18 cellular contexts compared by ENCODE assay signal in genomic region chr1:1177452-1178206, GRCh38. TPM values are rescaled to one million over a fixed set of nuclear protein-coding genes. Genes with fewer than 3 reads are reported as not detected.
DNase-seq lines count a peak whose midpoint lies in the region; ATAC-seq, FAIRE-seq and TF ChIP-seq lines count a peak whose summit lies in the region.
"Had no signal": no experiment of that assay in that cellular context is flagged by ENCODE, and none has a peak within 500 bp of the region (broad histone marks: within the 10 kb centered on the region; RNA-seq: fewer than 3 reads in every experiment).

No MANE protein-coding gene starts in this region.

- H2BK5ac ChIP-seq in H1 (ENCODE audit: low read depth, low read length), result no peak overlapping the region

- H3K18ac ChIP-seq in H1 (ENCODE audit: extremely low read depth, low read length), result no peak overlapping the region

- H3K23ac ChIP-seq in H1 (ENCODE audit: insufficient read length), result no peak overlapping the region

- DNase-seq in heart left ventricle, result peak in 3 of 5 donors; percentile 3 to 51 (median 13)
- no peak for DNase-seq in heart right ventricle
- peak; percentile 25 for DNase-seq in GM20000 (ENCODE audit: low spot score)
- no peak for DNase-seq in H1 (ENCODE audit: low read depth in 1 of 2, low spot score in 2 of 2)
- peak; percentile 1 for DNase-seq in neural progenitor cell (ENCODE audit: low spot score)
- DNase-seq in EL, result no peak
- no peak for DNase-seq in LoVo (ENCODE audit: low spot score)
- no peak for DNase-seq in NCI-H748 treated with DMSO at 0.1 percent for 48 hours (lab: John Stamatoyannopoulos, UW)
- DNase-seq: C1 segment of cervical spinal cord, DMS 273 treated with DMSO at 0.1 percent for 48 hours, GF-D8, NCI-H1436 treated with DMSO at 0.1 percent for 48 hours, NCI-H2081 treated with DMSO at 0.1 percent for 48 hours, NCI-H510A treated with DMSO at 0.1 percent for 48 hours, PC-9 had no signal

- H3K27ac ChIP-seq in heart left ventricle (no peak overlapping the region), heart right ventricle (no peak overlapping the region), H1 (ENCODE audit: low read depth, low read length) (no peak overlapping the region), neural progenitor cell (no peak overlapping the region)
- H3K27ac ChIP-seq: HL-60, PC-9 had no signal

- no peak for TF ChIP-seq RAD21 in H1 (IDR thresholded peaks at IDR 0.05 in 1 of 2, conservative IDR thresholded peaks at IDR 0.05 in 1 of 2; ENCODE audit: low read depth in 2 of 2, low read length in 2 of 2)

- H3K79me2 ChIP-seq in H1 (ENCODE audit: control insufficient read depth in 1 of 2, insufficient read depth in 2 of 2, low read length in 2 of 2) (no peaks in the 10 kb centered on the region), neural progenitor cell (ENCODE audit: low read depth) (no peaks in the 10 kb centered on the region)

- FAIRE-seq in H1 (lab: Jason Lieb, UNC), result no peak

- H3K9me3 ChIP-seq in heart left ventricle (no peaks in the 10 kb centered on the region), heart right ventricle (no peaks in the 10 kb centered on the region), H1 (ENCODE audit: insufficient read depth in 2 of 2, low read depth in 1 of 2, low read length in 1 of 2) (peaks cover 4 to 5% of the 10 kb centered on the region in 2 experiments; a peak in 1 of 4 replicates), neural progenitor cell (ENCODE audit: low read depth) (no peaks in the 10 kb centered on the region)

- 78 to 82% (median 80%) methylated on average over 20 to 21 of the region's 21 CpGs for WGBS in heart left ventricle, 4 donors
- WGBS in heart right ventricle, 2 donors, result 78 to 84% methylated on average over 21 of the region's 21 CpGs
- 90% methylated on average over 16 of the region's 21 CpGs; no CpG with 5 or more reads in 1 of the 2 experiments for WGBS in H1 (ENCODE audit: extremely low coverage in 1 of 2, insufficient coverage in 1 of 2, insufficient read length in 1 of 2, insufficient replicate concordance in 2 of 2, low coverage in 1 of 2, low lambda C conversion rate in 2 of 2, missing lambda C conversion rate in 1 of 2), 2 experiments

- H2AFZ ChIP-seq in H1 (ENCODE audit: low read length) (no peak overlapping the region), neural progenitor cell (replicated peaks) (no peak overlapping the region)
- H2AFZ ChIP-seq: PC-9 had no signal

- H4K5ac ChIP-seq in H1 (ENCODE audit: insufficient read length, low read depth, low read length), result no peak overlapping the region

- peak overlapping the region; percentile 73 for H4K91ac ChIP-seq in H1 (replicated peaks; ENCODE audit: insufficient read length, low read length)

- H3F3A ChIP-seq in neural progenitor cell (ENCODE audit: low read depth), result peaks cover 4% of the 10 kb centered on the region

- H3K27me3 Mint-ChIP-seq in neural progenitor cell (ENCODE audit: insufficient read depth, low read depth), result peaks cover 13% of the 10 kb centered on the region

- no peak overlapping the region for H4K8ac ChIP-seq in H1 (ENCODE audit: extremely low read depth, insufficient read depth, low read length)

- H4K20me1 ChIP-seq in H1 (replicated peaks in 1 of 2; ENCODE audit: control insufficient read depth in 1 of 2, insufficient read depth in 2 of 2, low read length in 2 of 2) (peaks cover 0 to 4% of the 10 kb centered on the region in 2 experiments), neural progenitor cell (ENCODE audit: low read depth) (no peaks in the 10 kb centered on the region)

- H3K4me2 ChIP-seq in H1 (ENCODE audit: insufficient read depth in 1 of 2, low read depth in 2 of 2, low read length in 2 of 2) (peak overlapping the region in 1 of 2 experiments; percentile 50; a peak in 1 of 4 replicates), neural progenitor cell (no peak overlapping the region)
- H3K4me2 ChIP-seq: PC-9 had no signal

- H3K4ac ChIP-seq in H1 (replicated peaks; ENCODE audit: insufficient read length, low read depth, low read length), result no peak overlapping the region

- no peaks in the 10 kb centered on the region for H3K36me3 ChIP-seq in heart left ventricle
- H3K36me3 ChIP-seq in heart right ventricle, result no peaks in the 10 kb centered on the region
- no peaks in the 10 kb centered on the region for H3K36me3 ChIP-seq in H1 (ENCODE audit: control insufficient read depth in 2 of 4, insufficient read depth in 4 of 4, low read length in 3 of 4)
- no peaks in the 10 kb centered on the region for H3K36me3 ChIP-seq in neural progenitor cell

- 0 out of 2 replicates have a peak overlapping the region, but pooled peaks have one; percentile 24 for H2AK5ac ChIP-seq in H1 (ENCODE audit: low read depth, low read length)

- H3K4me1 ChIP-seq in heart left ventricle, result peaks cover 0 to 17% (median 0%) of the 10 kb centered on the region in 12 donors
- H3K4me1 ChIP-seq in heart right ventricle, result peaks cover 0 to 17% (median 4%) of the 10 kb centered on the region in 9 donors
- peaks cover 4 to 22% (median 18%) of the 10 kb centered on the region in 4 experiments for H3K4me1 ChIP-seq in H1 (replicated peaks in 1 of 4; ENCODE audit: control insufficient read depth in 3 of 4, insufficient read depth in 4 of 4, low read length in 3 of 4)
- H3K4me1 ChIP-seq in neural progenitor cell, result peaks cover 13% of the 10 kb centered on the region

- H3K27ac Mint-ChIP-seq in neural progenitor cell, result no peak overlapping the region

- peaks cover 17 to 74% (median 42%) of the 10 kb centered on the region in 9 donors for H3K27me3 ChIP-seq in heart left ventricle
- peaks cover 10 to 84% (median 65%) of the 10 kb centered on the region in 7 donors for H3K27me3 ChIP-seq in heart right ventricle
- H3K27me3 ChIP-seq in H1 (replicated peaks in 1 of 4; ENCODE audit: control insufficient read depth in 3 of 4, extremely low read depth in 1 of 4, insufficient read depth in 3 of 4, low read length in 3 of 4), result peaks cover 0 to 10% (median 6%) of the 10 kb centered on the region in 4 experiments; a peak in 4 of 7 replicates
- peaks cover 33% of the 10 kb centered on the region for H3K27me3 ChIP-seq in neural progenitor cell

- TF ChIP-seq CTCF in heart left ventricle (IDR thresholded peaks at IDR 0.05) (no peak), heart right ventricle (IDR thresholded peaks at IDR 0.05) (no peak), GM20000 (IDR thresholded peaks at IDR 0.05; ENCODE audit: extremely low read depth, missing control alignments) (no peak), H1 (IDR thresholded peaks at IDR 0.05; ENCODE audit: control extremely low read depth in 1 of 3, insufficient read depth in 1 of 3, low read depth in 1 of 3, low read length in 3 of 3) (no peak), neural progenitor cell (IDR thresholded peaks at IDR 0.05) (no peak)

- H3K9me3 Mint-ChIP-seq in neural progenitor cell, result no peaks in the 10 kb centered on the region

- TF ChIP-seq POLR2A in heart left ventricle (IDR thresholded peaks at IDR 0.05), result no peak
- TF ChIP-seq POLR2A in H1 (IDR thresholded peaks at IDR 0.05; ENCODE audit: control extremely low read depth in 1 of 2, low read depth in 2 of 2, low read length in 2 of 2), result no peak

- no peak overlapping the region for H2BK20ac ChIP-seq in H1 (ENCODE audit: low read length)

- H3K9ac ChIP-seq in H1 (replicated peaks in 1 of 4; ENCODE audit: extremely low read depth in 1 of 4, low read depth in 3 of 4, low read length in 3 of 4) (no peak overlapping the region), neural progenitor cell (no peak overlapping the region)

- H3K4me3 ChIP-seq in heart left ventricle (no peak overlapping the region), heart right ventricle (no peak overlapping the region), H1 (ENCODE audit: extremely low read depth in 1 of 4, insufficient read depth in 2 of 4, low read depth in 3 of 4, low read length in 4 of 4) (no peak overlapping the region), neural progenitor cell (no peak overlapping the region)
- H3K4me3 ChIP-seq: PC-9 had no signal

- intact Hi-C loops in heart left ventricle (cut with DNase I) (no loop called here), heart right ventricle (cut with DNase I) (no loop called here)

- H2BK12ac ChIP-seq in H1 (ENCODE audit: low read depth, low read length), result no peak overlapping the region

- no peaks in the 10 kb centered on the region for H3K36me3 Mint-ChIP-seq in neural progenitor cell

- POLR2A ChIA-PET in H1 (lab: Charles Lee; ENCODE audit: partially characterized antibody), result no interaction called here

- no peak overlapping the region for H3K14ac ChIP-seq in H1 (ENCODE audit: insufficient read length)

- no peak overlapping the region for H2BK15ac ChIP-seq in H1 (ENCODE audit: low read length)

- H3K23me2 ChIP-seq in H1 (ENCODE audit: low read depth, low read length), result peaks cover 3% of the 10 kb centered on the region; the same call in 1 of the 2 replicates

- H3K79me1 ChIP-seq in H1 (ENCODE audit: low read depth, low read length), result no peaks in the 10 kb centered on the region

- no peak for TF ChIP-seq EP300 in H1 (IDR thresholded peaks at IDR 0.05; ENCODE audit: borderline replicate concordance in 1 of 2, low read depth in 2 of 2, low read length in 2 of 2)

- no peak overlapping the region for H3K56ac ChIP-seq in H1 (replicated peaks; ENCODE audit: insufficient read length, low read depth, low read length)

- no peak for ATAC-seq in heart left ventricle
- ATAC-seq in heart right ventricle, result no peak

- H3K4me1 Mint-ChIP-seq in neural progenitor cell, result peaks cover 27% of the 10 kb centered on the region

- CTCF ChIA-PET in H1 (lab: Charles Lee; ENCODE audit: partially characterized antibody), result interaction anchor here (0.9 to 2.0 kb wide), 3 partner anchors 10 to 52 kb away, joined by 3 to 5 read pairs (median 5); no protein-coding TSS in a partner anchor

- no peak overlapping the region for H2BK120ac ChIP-seq in H1 (replicated peaks; ENCODE audit: low read depth, low read length)

- H3K4me3 Mint-ChIP-seq in neural progenitor cell, result no peak overlapping the region

RNA-seq across cellular contexts. Expression of gene TTLL10, which starts 3.9 kb away (rescaled TPM):
- under 1 TPM in 5 of 9 donors, not detected in 4; 0.14 to 0.53 (median 0.27) TPM for total RNA-seq in heart left ventricle
- polyA plus RNA-seq in heart left ventricle, result under 1 TPM; 0.03 to 0.19 TPM
- under 1 TPM in 7 of 10 donors, not detected in 3; 0.11 to 0.53 (median 0.26) TPM for total RNA-seq in heart right ventricle
- under 1 TPM; 0.09 to 0.29 TPM for polyA plus RNA-seq in heart right ventricle
- total RNA-seq in H1 (2021; fragmentation: NEBNext Ultra II Directional; extraction: Animal tissue kit (Norgen Biotek cat#: 25700)), result 1.6 and 1.7 TPM in 2 replicates
- 1.1 and 2.0 TPM in 2 replicates for polyA plus RNA-seq in H1 (2011; rRNA removed)
- polyA plus RNA-seq in H1 (2011; cell fraction: cytosol; rRNA removed), result 1.0 TPM
- 3.8 TPM for polyA plus RNA-seq in H1 (2011; cell fraction: nucleus; rRNA removed)
- 0.94 to 4.7 TPM (median 1.1 TPM) in 4 replicates for polyA plus RNA-seq in H1 (2012, experiment 1 of 2)
- 0.24 TPM for polyA plus RNA-seq in H1 (2012, experiment 2 of 2)
- 0.73 TPM for polyA plus RNA-seq in H1 (2013, experiment 1 of 2)
- polyA plus RNA-seq in H1 (2013, experiment 2 of 2), result 0.55 TPM
- 0.51 and 1.3 TPM in 2 replicates for polyA minus RNA-seq in H1 (2011; rRNA and poly(A)+ RNA removed)
- polyA minus RNA-seq in H1 (2011; cell fraction: cytosol; rRNA and poly(A)+ RNA removed), result not detected
- 1.5 TPM for polyA minus RNA-seq in H1 (2011; cell fraction: nucleus; rRNA and poly(A)+ RNA removed)
- 0.22 TPM in 1 of 2 replicates, not detected in the other for total RNA-seq in neural progenitor cell (ENCODE audit: low replicate concordance)
- total RNA-seq: A172, H4 had no signal

RNA-seq across cellular contexts. Expression of gene TNFRSF18, which starts 28.8 kb away (rescaled TPM):
- total RNA-seq in heart left ventricle (under 1 TPM in 2 of 9 donors, not detected in 7; 0.77 to 0.93 TPM), heart right ventricle (1 to 10 TPM in 1 of 10 donors, under 1 TPM in 2, not detected in 7; 0.28 to 1.7 (median 0.49) TPM), neural progenitor cell (ENCODE audit: low replicate concordance) (not detected in 2 replicates)
- polyA plus RNA-seq in heart left ventricle (under 1 TPM in 1 of 2 donors, not detected in 1; 0.24 TPM), heart right ventricle (under 1 TPM in 1 of 2 donors, not detected in 1; 0.26 TPM), H1 (2011; rRNA removed) (2.5 and 2.7 TPM in 2 replicates)
- total RNA-seq in H1 (2021; fragmentation: NEBNext Ultra II Directional; extraction: Animal tissue kit (Norgen Biotek cat#: 25700)), result 0.92 and 1.5 TPM in 2 replicates
- 2.9 TPM for polyA plus RNA-seq in H1 (2011; cell fraction: cytosol; rRNA removed)
- 4.8 TPM for polyA plus RNA-seq in H1 (2011; cell fraction: nucleus; rRNA removed)
- polyA plus RNA-seq in H1 (2012, experiment 1 of 2), result 0.51 to 2.0 TPM (median 1.5 TPM) in 4 replicates
- polyA plus RNA-seq in H1 (2012, experiment 2 of 2), result 1.4 TPM
- polyA plus RNA-seq in H1 (2013, experiment 1 of 2), result 1.4 TPM
- 1.5 TPM for polyA plus RNA-seq in H1 (2013, experiment 2 of 2)
- polyA minus RNA-seq in H1 (2011; rRNA and poly(A)+ RNA removed), result not detected in 2 replicates
- not detected for polyA minus RNA-seq in H1 (2011; cell fraction: cytosol; rRNA and poly(A)+ RNA removed)
- not detected for polyA minus RNA-seq in H1 (2011; cell fraction: nucleus; rRNA and poly(A)+ RNA removed)
- total RNA-seq: A172, H4 had no signal

RNA-seq across cellular contexts. Expression of gene TNFRSF4, which starts 36.3 kb away (rescaled TPM):
- total RNA-seq in heart left ventricle (10 to 100 TPM in 1 of 9 donors, 1 to 10 TPM in 8; 1.1 to 23.8 (median 2.7) TPM), heart right ventricle (10 to 100 TPM in 1 of 10 donors, 1 to 10 TPM in 7, under 1 TPM in 2; 0.52 to 24.8 (median 5.0) TPM), neural progenitor cell (ENCODE audit: low replicate concordance) (0.09 TPM in 1 of 2 replicates, not detected in the other)
- polyA plus RNA-seq in heart left ventricle (1 to 10 TPM; 3.2 to 4.0 TPM), heart right ventricle (1 to 10 TPM; 3.8 to 9.8 TPM), H1 (2011; rRNA removed) (0.06 TPM in 1 of 2 replicates, not detected in the other)
- not detected in 2 replicates for total RNA-seq in H1 (2021; fragmentation: NEBNext Ultra II Directional; extraction: Animal tissue kit (Norgen Biotek cat#: 25700))
- polyA plus RNA-seq in H1 (2011; cell fraction: cytosol; rRNA removed), result 0.14 TPM
- 0.19 TPM for polyA plus RNA-seq in H1 (2011; cell fraction: nucleus; rRNA removed)
- polyA plus RNA-seq in H1 (2012, experiment 1 of 2), result not detected in 4 replicates
- not detected for polyA plus RNA-seq in H1 (2012, experiment 2 of 2)
- not detected for polyA plus RNA-seq in H1 (2013, experiment 1 of 2)
- polyA plus RNA-seq in H1 (2013, experiment 2 of 2), result 0.07 TPM
- not detected in 2 replicates for polyA minus RNA-seq in H1 (2011; rRNA and poly(A)+ RNA removed)
- not detected for polyA minus RNA-seq in H1 (2011; cell fraction: cytosol; rRNA and poly(A)+ RNA removed)
- not detected for polyA minus RNA-seq in H1 (2011; cell fraction: nucleus; rRNA and poly(A)+ RNA removed)
- total RNA-seq: A172, H4 had no signal

RNA-seq across cellular contexts. Expression of gene SDF4, which starts 54.2 kb away (rescaled TPM):
- total RNA-seq in heart left ventricle, result 100 to 1,000 TPM; 102 to 167 (median 120) TPM
- 100 to 1,000 TPM; 102 to 212 TPM for polyA plus RNA-seq in heart left ventricle
- total RNA-seq in heart right ventricle, result 100 to 1,000 TPM in 9 of 10 donors, 10 to 100 TPM in 1; 95.6 to 174 (median 123) TPM
- polyA plus RNA-seq in heart right ventricle, result 100 to 1,000 TPM; 107 to 184 TPM
- total RNA-seq in H1 (2021; fragmentation: NEBNext Ultra II Directional; extraction: Animal tissue kit (Norgen Biotek cat#: 25700)), result 72.2 and 75.6 TPM in 2 replicates
- polyA plus RNA-seq in H1 (2011; rRNA removed), result 45.5 and 69.8 TPM in 2 replicates
- polyA plus RNA-seq in H1 (2011; cell fraction: cytosol; rRNA removed), result 62.5 TPM
- polyA plus RNA-seq in H1 (2011; cell fraction: nucleus; rRNA removed), result 89.3 TPM
- 63.1 to 79.8 TPM (median 77.9 TPM) in 4 replicates for polyA plus RNA-seq in H1 (2012, experiment 1 of 2)
- 55.0 TPM for polyA plus RNA-seq in H1 (2012, experiment 2 of 2)
- 110 TPM for polyA plus RNA-seq in H1 (2013, experiment 1 of 2)
- 117 TPM for polyA plus RNA-seq in H1 (2013, experiment 2 of 2)
- polyA minus RNA-seq in H1 (2011; rRNA and poly(A)+ RNA removed), result 13.2 and 16.8 TPM in 2 replicates
- polyA minus RNA-seq in H1 (2011; cell fraction: cytosol; rRNA and poly(A)+ RNA removed), result 32.2 TPM
- 39.2 TPM for polyA minus RNA-seq in H1 (2011; cell fraction: nucleus; rRNA and poly(A)+ RNA removed)
- 16.6 and 43.4 TPM in 2 replicates for total RNA-seq in neural progenitor cell (ENCODE audit: low replicate concordance)

RNA-seq across cellular contexts. Expression of gene B3GALT6, which starts 54.4 kb away (rescaled TPM):
- 10 to 100 TPM in 7 of 9 donors, 1 to 10 TPM in 2; 8.1 to 21.4 (median 11.2) TPM for total RNA-seq in heart left ventricle
- polyA plus RNA-seq in heart left ventricle, result 10 to 100 TPM in 1 of 2 donors, 1 to 10 TPM in 1; 6.7 to 15.7 TPM
- total RNA-seq in heart right ventricle, result 10 to 100 TPM in 4 of 10 donors, 1 to 10 TPM in 6; 7.3 to 13.5 (median 9.1) TPM
- 10 to 100 TPM in 1 of 2 donors, 1 to 10 TPM in 1; 7.7 to 16.2 TPM for polyA plus RNA-seq in heart right ventricle
- total RNA-seq in H1 (2021; fragmentation: NEBNext Ultra II Directional; extraction: Animal tissue kit (Norgen Biotek cat#: 25700)), result 18.2 and 18.4 TPM in 2 replicates
- polyA plus RNA-seq in H1 (2011; rRNA removed), result 20.4 and 23.1 TPM in 2 replicates
- polyA plus RNA-seq in H1 (2011; cell fraction: cytosol; rRNA removed), result 15.3 TPM
- polyA plus RNA-seq in H1 (2011; cell fraction: nucleus; rRNA removed), result 17.2 TPM
- polyA plus RNA-seq in H1 (2012, experiment 1 of 2), result 10.3 to 13.2 TPM (median 12.4 TPM) in 4 replicates
- polyA plus RNA-seq in H1 (2012, experiment 2 of 2), result 14.7 TPM
- 14.0 TPM for polyA plus RNA-seq in H1 (2013, experiment 1 of 2)
- polyA plus RNA-seq in H1 (2013, experiment 2 of 2), result 13.4 TPM
- 3.6 and 5.1 TPM in 2 replicates for polyA minus RNA-seq in H1 (2011; rRNA and poly(A)+ RNA removed)
- 11.4 TPM for polyA minus RNA-seq in H1 (2011; cell fraction: cytosol; rRNA and poly(A)+ RNA removed)
- polyA minus RNA-seq in H1 (2011; cell fraction: nucleus; rRNA and poly(A)+ RNA removed), result 18.1 TPM
- 15.8 and 32.4 TPM in 2 replicates for total RNA-seq in neural progenitor cell (ENCODE audit: low replicate concordance)

Comparison
In these comparisons a context has a peak if more than half of its experiments do, and no peak if none do; other contexts are left out.
1. DNase-seq: peak in heart left ventricle (3 of 5), GM20000 (single experiment) and neural progenitor cell (single experiment); none in heart right ventricle (0 of 2), H1 (0 of 2), EL (single experiment), LoVo (single experiment) and NCI-H748 treated with DMSO at 0.1 percent for 48 hours (single experiment).